ENCODE assay signal across 15 cellular contexts in the genomic region with DNA sequence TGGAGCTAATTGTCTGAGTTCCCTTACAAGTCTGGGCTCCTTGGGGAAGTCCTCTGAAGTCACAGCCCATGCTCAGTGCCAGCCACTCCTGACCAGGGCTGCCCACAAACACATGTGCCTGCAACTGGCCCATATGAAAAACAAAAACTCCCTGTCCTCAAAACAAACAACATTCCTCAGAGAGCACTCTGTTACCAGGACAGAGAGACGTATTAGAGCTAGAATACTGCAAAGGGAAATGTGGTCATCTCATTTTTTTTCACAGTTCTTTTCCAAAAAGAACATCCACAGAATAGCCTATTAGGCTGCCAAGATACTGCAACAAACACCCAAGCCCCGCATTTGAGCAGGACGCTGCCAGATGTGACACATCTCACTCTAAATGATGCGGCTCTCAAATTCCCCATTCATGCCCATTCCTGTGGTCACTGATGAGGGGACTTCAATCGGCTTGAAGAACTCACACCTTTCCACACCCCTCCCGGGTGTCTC.
DNase-seq lines count a peak whose midpoint lies in the region; ATAC-seq and TF ChIP-seq lines count a peak whose summit lies in the region.
"Had no signal": no experiment of that assay in that cellular context is flagged by ENCODE, and none has a peak within 500 bp of the region (broad histone marks: within the 10 kb centered on the region; RNA-seq: fewer than 3 reads in every experiment).

No MANE protein-coding gene starts in this region.

- no peak overlapping the region for H3K23ac ChIP-seq in H9 (ENCODE audit: insufficient read length, low read depth, low read length)

- peaks cover 3 to 9% of the 10 kb centered on the region in 2 experiments; a peak in 3 of 4 replicates for H3K4me1 Mint-ChIP-seq in H9
- peaks cover 53% of the 10 kb centered on the region for H3K4me1 Mint-ChIP-seq in dendritic cell treated with granulocyte-macrophage colony-stimulating factor and Interleukin-4, amounts not matched to agents 40 ng/mL and 50 ng/mL, for 4 days (ENCODE audit: low read depth)
- H3K4me1 Mint-ChIP-seq: CD4-positive, CD25-positive, alpha-beta regulatory T cell had no signal

- no peak overlapping the region for H3K18ac ChIP-seq in H9 (ENCODE audit: insufficient read length, low read depth, low read length)

- H3K27me3 ChIP-seq in H9 (ENCODE audit: insufficient read depth, low read length): no peaks in the 10 kb centered on the region
- H3K27me3 ChIP-seq in skeletal muscle satellite cell (ENCODE audit: control insufficient read depth, insufficient read depth, low read length): no peaks in the 10 kb centered on the region
- H3K27me3 ChIP-seq: uterus had no signal

- no peak overlapping the region for H3K4me3 Mint-ChIP-seq in H9
- H3K4me3 Mint-ChIP-seq in dendritic cell treated with granulocyte-macrophage colony-stimulating factor and Interleukin-4, amounts not matched to agents 40 ng/mL and 50 ng/mL, for 4 days: no peak overlapping the region
- H3K4me3 Mint-ChIP-seq: activated T-cell treated with anti-CD3 and anti-CD28 coated beads, Interleukin-2, amount 50 U/mL, for 24 hours; CD4-positive, CD25-positive, alpha-beta regulatory T cell had no signal

- H2BK15ac ChIP-seq in H9 (ENCODE audit: low read depth, low read length): no peak overlapping the region

- peak; percentile 3 for ATAC-seq in left lobe of liver
- ATAC-seq in HG02885 (IDR thresholded peaks at IDR 0.05; ENCODE audit: poor library complexity, unreplicated experiment): no peak

- no peak overlapping the region for H3K4me3 ChIP-seq in skeletal muscle satellite cell (ENCODE audit: low read length)
- H3K4me3 ChIP-seq: uterus had no signal

- H3K27ac ChIP-seq in H9 (ENCODE audit: insufficient read length, low read depth, low read length): no peak overlapping the region
- H3K27ac ChIP-seq: neutrophil, uterus had no signal

- no peak overlapping the region for H3T11ph ChIP-seq in H9 (ENCODE audit: low read length)

- H3K36me3 Mint-ChIP-seq in H9 (ENCODE audit: insufficient read depth in 1 of 3, low read depth in 3 of 3): peaks cover 0 to 16% (median 0%) of the 10 kb centered on the region in 3 experiments; a peak in 5 of 7 replicates
- no peaks in the 10 kb centered on the region for H3K36me3 Mint-ChIP-seq in dendritic cell treated with granulocyte-macrophage colony-stimulating factor and Interleukin-4, amounts not matched to agents 40 ng/mL and 50 ng/mL, for 4 days (ENCODE audit: low read depth)

- DNase-seq in H9 (no peak), left lobe of liver (ENCODE audit: low spot score) (no peak), NCI-H1436 (lab: John Stamatoyannopoulos, UW) (no peak), islet precursor cell (no peak), NCI-H2029 treated with DMSO at 0.1 percent for 48 hours (lab: John Stamatoyannopoulos, UW) (no peak)
- DNase-seq: activated T-cell treated with anti-CD3 and anti-CD28 coated beads, Interleukin-2, amount 50 U/mL, for 24 hours; CD4-positive, CD25-positive, alpha-beta regulatory T cell; central memory CD4-positive, alpha-beta T cell; NCI-H1417 treated with DMSO at 0.1 percent for 48 hours; stimulated activated CD4-positive, alpha-beta T cell treated with anti-CD3 and anti-CD28 coated beads, Interleukin-4, amount 100 ng/mL, for 24 hours; uterus had no signal

- H3K9ac ChIP-seq in H9 (ENCODE audit: extremely low read depth, insufficient read length, low read length): no peak overlapping the region
- peak overlapping the region; percentile 4 for H3K9ac ChIP-seq in skeletal muscle satellite cell (ENCODE audit: low read depth, low read length)

- H2BK120ac ChIP-seq in H9 (ENCODE audit: low read depth, low read length, poor library complexity, severe bottlenecking): no peak overlapping the region

- no peaks in the 10 kb centered on the region for H4K20me1 ChIP-seq in H9 (ENCODE audit: control insufficient read depth, insufficient read depth, insufficient read length)

- peak overlapping the region in 2 of 3 experiments; percentile 16 to 85; a peak in 1 of 7 replicates for H3K27ac Mint-ChIP-seq in H9
- peak overlapping the region; percentile 68 for H3K27ac Mint-ChIP-seq in dendritic cell treated with granulocyte-macrophage colony-stimulating factor and Interleukin-4, amounts not matched to agents 40 ng/mL and 50 ng/mL, for 4 days
- H3K27ac Mint-ChIP-seq: activated T-cell treated with anti-CD3 and anti-CD28 coated beads, Interleukin-2, amount 50 U/mL, for 24 hours had no signal

- no peak overlapping the region for H2AK5ac ChIP-seq in H9 (ENCODE audit: insufficient read length, low read length)

- H4K8ac ChIP-seq in H9 (replicated peaks; ENCODE audit: insufficient read length, low read depth, low read length): no peak overlapping the region

- H3K36me3 ChIP-seq in skeletal muscle satellite cell (ENCODE audit: insufficient read depth, low read length): no peaks in the 10 kb centered on the region
- H3K36me3 ChIP-seq: neutrophil, uterus had no signal

- no peaks in the 10 kb centered on the region for H3K27me3 Mint-ChIP-seq in H9 (ENCODE audit: low read depth)
- peaks cover 42% of the 10 kb centered on the region for H3K27me3 Mint-ChIP-seq in dendritic cell treated with granulocyte-macrophage colony-stimulating factor and Interleukin-4, amounts not matched to agents 40 ng/mL and 50 ng/mL, for 4 days

- no peaks in the 10 kb centered on the region; the same call in 1 of the 2 replicates for H3K79me2 ChIP-seq in H9 (ENCODE audit: insufficient read depth, low read length)

- H3K9me3 ChIP-seq in H9 (ENCODE audit: control insufficient read depth, low read depth, low read length): no peaks in the 10 kb centered on the region
- no peaks in the 10 kb centered on the region for H3K9me3 ChIP-seq in skeletal muscle satellite cell (replicated peaks; ENCODE audit: low read length)
- H3K9me3 ChIP-seq: neutrophil, uterus had no signal

- no peak overlapping the region for H3K56ac ChIP-seq in H9 (ENCODE audit: insufficient read length, low read depth, low read length)

- no peak overlapping the region for H2BK20ac ChIP-seq in H9 (ENCODE audit: low read depth, low read length, poor library complexity, severe bottlenecking)

- no peak overlapping the region for H4K5ac ChIP-seq in H9 (ENCODE audit: insufficient read length, low read depth, low read length)

- peaks cover 5% of the 10 kb centered on the region for H3K79me1 ChIP-seq in H9 (ENCODE audit: insufficient read depth, low read depth, low read length, poor library complexity, severe bottlenecking)

- intact Hi-C loops in dendritic cell treated with granulocyte-macrophage colony-stimulating factor and Interleukin-4, amounts not matched to agents 40 ng/mL and 50 ng/mL, for 4 days (cut with micrococcal nuclease): loop anchor here (10.0 kb wide), 1 partner anchor 51 kb away; no protein-coding TSS in a partner anchor

- H3K9me3 Mint-ChIP-seq in H9: no peaks in the 10 kb centered on the region
- H3K9me3 Mint-ChIP-seq in dendritic cell treated with granulocyte-macrophage colony-stimulating factor and Interleukin-4, amounts not matched to agents 40 ng/mL and 50 ng/mL, for 4 days: no peaks in the 10 kb centered on the region
- H3K9me3 Mint-ChIP-seq: activated T-cell treated with anti-CD3 and anti-CD28 coated beads, Interleukin-2, amount 50 U/mL, for 24 hours had no signal

- H3K4me1 ChIP-seq in H9 (ENCODE audit: insufficient read depth, low read length) (no peaks in the 10 kb centered on the region), skeletal muscle satellite cell (ENCODE audit: control insufficient read depth, insufficient read depth, low read length) (peaks cover 47% of the 10 kb centered on the region)
- H3K4me1 ChIP-seq: uterus had no signal

- no peaks in the 10 kb centered on the region for H3K23me2 ChIP-seq in H9 (ENCODE audit: insufficient read length, low read depth, low read length, poor library complexity, severe bottlenecking)

- no peak for TF ChIP-seq CTCF in H9 (conservative IDR thresholded peaks at IDR 0.05)

- H4K91ac ChIP-seq in H9 (ENCODE audit: insufficient read length, low read depth, low read length): no peak overlapping the region

- H3K4me2 ChIP-seq in H9 (ENCODE audit: insufficient read depth, insufficient read length, low read length): no peak overlapping the region
- no peak overlapping the region for H3K4me2 ChIP-seq in skeletal muscle satellite cell (ENCODE audit: low read length)

- no peak overlapping the region for H2BK12ac ChIP-seq in H9 (ENCODE audit: insufficient read length, low read depth, low read length)

- no peak overlapping the region for H2BK5ac ChIP-seq in H9 (ENCODE audit: insufficient read length, low read length)

- H2AFZ ChIP-seq in H9 (ENCODE audit: low read length): no peak overlapping the region

- no peak overlapping the region for H3K4ac ChIP-seq in H9 (ENCODE audit: low read depth, low read length)

- no CpG with 5 or more reads among the region's 6 CpGs for WGBS in H9 (ENCODE audit: extremely low coverage, insufficient read length, low lambda C conversion rate)

- no peak overlapping the region for H3K14ac ChIP-seq in H9 (ENCODE audit: insufficient read depth, low read length)
